ENCODE assay signal across 1 cellular context in genomic region chr12:95733156-95733825, GRCh38.
TF ChIP-seq lines count a peak whose summit lies in the region.

No MANE protein-coding gene starts in this region.

TF ChIP-seq in IMR-90, 13 proteins besides CTCF, POLR2A, EP300 and RAD21 (continued from another document):
- TF ChIP-seq USF2 (IDR thresholded peaks at IDR 0.05; ENCODE audit: low read depth, low read length), result no peak
- TF ChIP-seq MAZ (IDR thresholded peaks at IDR 0.05; ENCODE audit: borderline replicate concordance, low read depth, low read length), result no peak
- TF ChIP-seq BHLHE40 (IDR thresholded peaks at IDR 0.05; ENCODE audit: low read depth, low read length), result peak; percentile 62
- peak; percentile 78 for TF ChIP-seq RCOR1 (IDR thresholded peaks at IDR 0.05; ENCODE audit: insufficient replicate concordance, low read length)
- no peak for TF ChIP-seq SMC3 (IDR thresholded peaks at IDR 0.05; ENCODE audit: low read depth, low read length)
- TF ChIP-seq NFE2L2 (IDR thresholded peaks at IDR 0.05; ENCODE audit: low read depth, low read length), result no peak
- no peak for TF ChIP-seq CEBPB (IDR thresholded peaks at IDR 0.05; ENCODE audit: low read depth, low read length)
- TF ChIP-seq MXI1 (IDR thresholded peaks at IDR 0.05; ENCODE audit: borderline replicate concordance, low read depth, low read length), result no peak
- TF ChIP-seq MAFK (IDR thresholded peaks at IDR 0.05; ENCODE audit: low read depth, low read length), result no peak
TF ChIP-seq in IMR-90: peak in this region for 3.
